18 cellular contexts compared by ENCODE assay signal in the genomic region with DNA sequence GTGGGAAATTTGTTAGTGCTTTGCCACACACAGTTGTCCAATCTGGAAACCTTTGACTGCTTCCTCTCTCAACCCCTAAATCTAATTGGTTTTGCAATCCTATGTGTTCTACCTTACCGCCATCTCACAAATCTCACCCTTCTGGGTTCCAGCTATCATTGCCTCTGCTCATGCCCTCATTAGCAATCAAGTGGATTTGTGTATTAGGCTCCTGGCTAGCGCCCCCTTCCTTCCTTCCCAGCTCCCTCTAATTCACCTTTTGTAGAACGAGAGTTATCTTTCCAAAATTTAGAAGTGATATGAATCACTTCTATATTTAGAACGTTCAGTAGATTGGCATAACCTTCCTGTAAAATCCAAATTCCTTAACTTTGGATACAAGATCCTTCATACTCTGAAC. TPM values are rescaled to one million over a fixed set of nuclear protein-coding genes. Genes with fewer than 3 reads are reported as not detected.
"Had no signal": no experiment of that assay in that cellular context is flagged by ENCODE, and none has a peak within 500 bp of the region (broad histone marks: within the 10 kb centered on the region; RNA-seq: fewer than 3 reads in every experiment).

No MANE protein-coding gene starts in this region.

- H3K4me1 ChIP-seq: left ventricle myocardium inferior, testis had no signal

- H3K27me3 ChIP-seq: testis had no signal

- H3K36me3 Mint-ChIP-seq: activated naive CD4-positive, alpha-beta T cell treated with anti-CD3 and anti-CD28 coated beads, Interleukin-2, amount 50 U/mL, for 72 hours; natural killer cell treated with Interleukin-12 subunit alpha and Interleukin-12 subunit beta and Interleukin-15 and Interleukin-18, amount 100 ng/mL, for 72 hours; stimulated activated naive B cell treated with anti-CD40 and anti-IgM and Interleukin-4, amounts not matched to agents 10 μg/mL and 1 μg/mL and 100 μg/mL, for 72 hours; type B pancreatic cell had no signal

- H3K27ac ChIP-seq: left ventricle myocardium inferior, testis had no signal

- H3K9me3 Mint-ChIP-seq: activated naive CD4-positive, alpha-beta T cell treated with anti-CD3 and anti-CD28 coated beads, Interleukin-2, amount 50 U/mL, for 72 hours; activated T-cell treated with anti-CD3 and anti-CD28 coated beads, Interleukin-2, amount 50 U/mL, for 24 hours; natural killer cell treated with Interleukin-12 subunit alpha and Interleukin-12 subunit beta and Interleukin-15 and Interleukin-18, amount 100 ng/mL, for 72 hours; stimulated activated naive B cell treated with anti-CD40 and anti-IgM and Interleukin-4, amounts not matched to agents 10 μg/mL and 1 μg/mL and 100 μg/mL, for 72 hours had no signal

- ATAC-seq: activated naive CD4-positive, alpha-beta T cell treated with anti-CD3 and anti-CD28 coated beads, Interleukin-2, amount 50 U/mL, for 72 hours; activated T-helper 17 cell treated with anti-CD3 and anti-CD28 coated beads, Interleukin-2, amount 50 U/mL, for 72 hours; natural killer cell treated with Interleukin-12 subunit alpha and Interleukin-12 subunit beta and Interleukin-15 and Interleukin-18, amount 100 ng/mL, for 72 hours; stimulated activated naive B cell treated with anti-CD40 and anti-IgM and Interleukin-4, amounts not matched to agents 10 μg/mL and 1 μg/mL and 100 μg/mL, for 72 hours had no signal

- H3K36me3 ChIP-seq: left ventricle myocardium inferior had no signal

- H3K4me3 Mint-ChIP-seq: activated T-cell treated with anti-CD3 and anti-CD28 coated beads, Interleukin-2, amount 50 U/mL, for 24 hours; activated T-helper 17 cell treated with anti-CD3 and anti-CD28 coated beads, Interleukin-2, amount 50 U/mL, for 72 hours; natural killer cell treated with Interleukin-12 subunit alpha and Interleukin-12 subunit beta and Interleukin-15 and Interleukin-18, amount 100 ng/mL, for 72 hours; stimulated activated naive B cell treated with anti-CD40 and anti-IgM and Interleukin-4, amounts not matched to agents 10 μg/mL and 1 μg/mL and 100 μg/mL, for 72 hours; type B pancreatic cell had no signal

- DNase-seq: activated T-cell treated with anti-CD3 and anti-CD28 coated beads, Interleukin-2, amount 50 U/mL, for 24 hours; aorta; effector CD4-positive, alpha-beta T cell; erythroblast; foreskin melanocyte; left ventricle myocardium inferior; posterior cingulate gyrus; stimulated activated CD4-positive, alpha-beta T cell treated with anti-CD3 and anti-CD28 coated beads, Interleukin-2, amount 100 ng/mL, for 48 hours; stimulated activated CD8-positive, alpha-beta memory T cell treated with anti-CD3 and anti-CD28 coated beads, Interleukin-4, amount 100 ng/mL, for 48 hours; stimulated activated naive B cell treated with anti-CD40 and anti-IgM and Interleukin-4, amounts not matched to agents 10 μg/mL and 1 μg/mL and 100 μg/mL, for 72 hours; T-helper 1 cell; T-helper 9 cell; testis had no signal

- H3K4me1 Mint-ChIP-seq: activated T-helper 17 cell treated with anti-CD3 and anti-CD28 coated beads, Interleukin-2, amount 50 U/mL, for 72 hours had no signal

- H3K9me3 ChIP-seq: left ventricle myocardium inferior, testis had no signal

- H3K27ac Mint-ChIP-seq: activated naive CD4-positive, alpha-beta T cell treated with anti-CD3 and anti-CD28 coated beads, Interleukin-2, amount 50 U/mL, for 72 hours; activated T-cell treated with anti-CD3 and anti-CD28 coated beads, Interleukin-2, amount 50 U/mL, for 24 hours; activated T-helper 17 cell treated with anti-CD3 and anti-CD28 coated beads, Interleukin-2, amount 50 U/mL, for 72 hours; natural killer cell treated with Interleukin-12 subunit alpha and Interleukin-12 subunit beta and Interleukin-15 and Interleukin-18, amount 100 ng/mL, for 72 hours; stimulated activated naive B cell treated with anti-CD40 and anti-IgM and Interleukin-4, amounts not matched to agents 10 μg/mL and 1 μg/mL and 100 μg/mL, for 72 hours; type B pancreatic cell had no signal

- H3K27me3 Mint-ChIP-seq: brain had no signal

- H3K4me3 ChIP-seq: left ventricle myocardium inferior, testis had no signal

RNA-seq across cellular contexts. Expression of a gene that starts 18.6 kb away (rescaled TPM):
- total RNA-seq: activated naive CD4-positive, alpha-beta T cell treated with anti-CD3 and anti-CD28 coated beads, Interleukin-2, amount 50 U/mL, for 72 hours; activated T-helper 17 cell treated with anti-CD3 and anti-CD28 coated beads, Interleukin-2, amount 50 U/mL, for 72 hours; natural killer cell treated with Interleukin-12 subunit alpha and Interleukin-12 subunit beta and Interleukin-15 and Interleukin-18, amount 100 ng/mL, for 72 hours had no signal
